1 cellular context compared by ENCODE assay signal in genomic region chr3:45631486-45631885, GRCh38.
TF ChIP-seq lines count a peak whose summit lies in the region.

No MANE protein-coding gene starts in this region.

TF ChIP-seq in SK-N-SH, 30 proteins besides CTCF, POLR2A, EP300 and RAD21 (continued from another document):
- no peak for TF ChIP-seq FOXJ3 (CRISPR knock-in tag; IDR thresholded peaks at IDR 0.05)
- no peak for TF ChIP-seq TCF12 (IDR thresholded peaks at IDR 0.05)
- no peak for TF ChIP-seq YY1 (IDR thresholded peaks at IDR 0.05; ENCODE audit: low read depth)
- TF ChIP-seq MXI1 (IDR thresholded peaks at IDR 0.05; ENCODE audit: low read depth, low read length), result no peak
- TF ChIP-seq TEAD4 (IDR thresholded peaks at IDR 0.05; ENCODE audit: borderline replicate concordance, insufficient read depth), result no peak
- no peak for TF ChIP-seq RCOR1 (IDR thresholded peaks at IDR 0.05; ENCODE audit: low read length)
- no peak for TF ChIP-seq FOXM1 (IDR thresholded peaks at IDR 0.05; ENCODE audit: low read depth)
- TF ChIP-seq RFX5 (IDR thresholded peaks at IDR 0.05; ENCODE audit: low read length), result no peak
- no peak for TF ChIP-seq ELF1 (IDR thresholded peaks at IDR 0.05)
- no peak for TF ChIP-seq GATA2 (CRISPR knock-in tag; IDR thresholded peaks at IDR 0.05)
